In genomic region chr18:38944446-38945024, GRCh38 we compare ENCODE assay signal across 33 cellular contexts.
"Had no signal": no experiment of that assay in that cellular context is flagged by ENCODE, and none has a peak within 500 bp of the region (broad histone marks: within the 10 kb centered on the region; RNA-seq: fewer than 3 reads in every experiment).

No MANE protein-coding gene starts in this region.

- ATAC-seq: activated CD4-positive, alpha-beta T cell treated with anti-CD3 and anti-CD28 coated beads for 36 hours; activated CD8-positive, alpha-beta memory T cell treated with anti-CD3 and anti-CD28 coated beads, Interleukin-2, amount 10 ng/mL, durations not matched to agents 7 days and 5 days; activated CD8-positive, alpha-beta T cell treated with anti-CD3 and anti-CD28 coated beads, Interleukin-2, amount 10 ng/mL, durations not matched to agents 7 days and 5 days; foreskin keratinocyte; gastroesophageal sphincter; heart right ventricle had no signal

- H3K4me3 ChIP-seq: ascending aorta, breast epithelium, cardiac muscle cell, coronary artery, dorsolateral prefrontal cortex, esophagus muscularis mucosa, gastroesophageal sphincter, heart right ventricle had no signal

- H3K4me1 ChIP-seq: ascending aorta, breast epithelium, esophagus muscularis mucosa, foreskin keratinocyte, gastroesophageal sphincter, heart right ventricle had no signal

- H3K36me3 ChIP-seq: ascending aorta, breast epithelium, cardiac muscle cell, esophagus muscularis mucosa, gastroesophageal sphincter, heart right ventricle had no signal

- H3K4me3 Mint-ChIP-seq: activated CD4-positive, alpha-beta memory T cell treated with anti-CD3 and anti-CD28 coated beads for 36 hours; activated CD4-positive, alpha-beta T cell treated with anti-CD3 and anti-CD28 coated beads for 36 hours; activated CD4-positive, alpha-beta T cell treated with anti-CD3 and anti-CD28 coated beads, Interleukin-2, amount 10 ng/mL, durations not matched to agents 24 days and 14 days; activated CD8-positive, alpha-beta memory T cell treated with anti-CD3 and anti-CD28 coated beads, Interleukin-2, amount 10 ng/mL, durations not matched to agents 7 days and 5 days; activated CD8-positive, alpha-beta T cell treated with anti-CD3 and anti-CD28 coated beads, Interleukin-2, amount 10 ng/mL, durations not matched to agents 7 days and 5 days; activated naive CD8-positive, alpha-beta T cell; activated T-helper 1 cell treated with anti-CD3 and anti-CD28 coated beads, Interleukin-12 subunit alpha, Interleukin-12 subunit beta, Interleukin-2, Interleukin-4 antibody, amounts not matched to agents 30 ng/mL and 10 ng/mL and 1 ng/mL, durations not matched to agents 14 hours and 24 hours and 36 hours; brain; dendritic cell treated with granulocyte-macrophage colony-stimulating factor and Interleukin-4, amounts not matched to agents 40 ng/mL and 50 ng/mL, for 4 days had no signal

- H3K27ac ChIP-seq: ascending aorta, breast epithelium, cardiac muscle cell, coronary artery, dorsolateral prefrontal cortex, esophagus muscularis mucosa, foreskin keratinocyte, gastroesophageal sphincter, heart right ventricle had no signal

- H3K9me3 ChIP-seq: ascending aorta had no signal

- H3K27ac Mint-ChIP-seq: activated CD4-positive, alpha-beta memory T cell treated with anti-CD3 and anti-CD28 coated beads for 36 hours; activated CD4-positive, alpha-beta T cell treated with anti-CD3 and anti-CD28 coated beads for 36 hours; activated CD4-positive, alpha-beta T cell treated with anti-CD3 and anti-CD28 coated beads, Interleukin-2, amount 10 ng/mL, durations not matched to agents 24 days and 14 days; activated CD8-positive, alpha-beta memory T cell treated with anti-CD3 and anti-CD28 coated beads, Interleukin-2, amount 10 ng/mL, durations not matched to agents 7 days and 5 days; activated CD8-positive, alpha-beta T cell treated with anti-CD3 and anti-CD28 coated beads, Interleukin-2, amount 10 ng/mL, durations not matched to agents 7 days and 5 days; activated naive CD8-positive, alpha-beta T cell; activated T-helper 1 cell treated with anti-CD3 and anti-CD28 coated beads, Interleukin-12 subunit alpha, Interleukin-12 subunit beta, Interleukin-2, Interleukin-4 antibody, amounts not matched to agents 30 ng/mL and 10 ng/mL and 1 ng/mL, durations not matched to agents 14 hours and 24 hours and 36 hours; activated T-helper 2 cell treated with anti-CD3 and anti-CD28 coated beads, Interferon-gamma antibody, Interleukin-2, Interleukin-4, amounts not matched to agents 10 μg/mL and 5 μg/mL and 100 μg/mL, durations not matched to agents 14 hours and 24 hours and 36 hours; brain; dendritic cell treated with granulocyte-macrophage colony-stimulating factor and Interleukin-4, amounts not matched to agents 40 ng/mL and 50 ng/mL, for 4 days had no signal

- H3K27me3 ChIP-seq: ascending aorta, breast epithelium, cardiac muscle cell, dorsolateral prefrontal cortex, esophagus muscularis mucosa, gastroesophageal sphincter, heart right ventricle had no signal

- H3K27me3 Mint-ChIP-seq: activated CD4-positive, alpha-beta T cell treated with anti-CD3 and anti-CD28 coated beads for 36 hours; activated CD4-positive, alpha-beta T cell treated with anti-CD3 and anti-CD28 coated beads, Interleukin-2, amount 10 ng/mL, durations not matched to agents 24 days and 14 days; activated naive CD8-positive, alpha-beta T cell; brain had no signal

- H3K36me3 Mint-ChIP-seq: brain had no signal

- DNase-seq: activated CD4-positive, alpha-beta memory T cell treated with anti-CD3 and anti-CD28 coated beads for 36 hours; activated CD4-positive, alpha-beta T cell treated with anti-CD3 and anti-CD28 coated beads for 36 hours; activated CD4-positive, alpha-beta T cell treated with anti-CD3 and anti-CD28 coated beads, Interleukin-2, amount 10 ng/mL, durations not matched to agents 24 days and 14 days; activated CD4-positive, CD25-positive, alpha-beta regulatory T cell; activated CD4-positive, CD25-positive, alpha-beta regulatory T cell treated with anti-CD3 and anti-CD28 coated beads, Interleukin-2, amount 50 U/mL, for 72 hours; activated CD8-positive, alpha-beta memory T cell treated with anti-CD3 and anti-CD28 coated beads, Interleukin-2, amount 10 ng/mL, durations not matched to agents 7 days and 5 days; activated CD8-positive, alpha-beta memory T cell treated with anti-CD3 and anti-CD28 coated beads, Interleukin-2, amount 50 U/mL, for 4 hours; activated CD8-positive, alpha-beta T cell treated with anti-CD3 and anti-CD28 coated beads, Interleukin-2, amount 10 ng/mL, durations not matched to agents 7 days and 5 days; activated effector memory CD4-positive, alpha-beta T cell treated with anti-CD3 and anti-CD28 coated beads, Interleukin-2, amount 50 U/mL, for 16 hours; activated naive CD4-positive, alpha-beta T cell treated with anti-CD3 and anti-CD28 coated beads, Interleukin-2, amount 50 U/mL, for 16 hours; activated naive CD4-positive, alpha-beta T cell treated with Interleukin-2 at 50 U/mL for 16 hours; activated T-cell treated with anti-CD3 and anti-CD28 coated beads, Interleukin-2, amount 50 U/mL, for 1 hour; activated T-cell treated with anti-CD3 and anti-CD28 coated beads, Interleukin-2, amount 50 U/mL, for 48 hours; amygdala; central memory CD4-positive, alpha-beta T cell; cerebellar nuclear complex; dorsolateral prefrontal cortex; effector memory CD4-positive, alpha-beta T cell; erythroblast; foreskin keratinocyte; heart right ventricle; T-helper 2 cell had no signal
